8 cellular contexts compared by ENCODE assay signal in the genomic region with DNA sequence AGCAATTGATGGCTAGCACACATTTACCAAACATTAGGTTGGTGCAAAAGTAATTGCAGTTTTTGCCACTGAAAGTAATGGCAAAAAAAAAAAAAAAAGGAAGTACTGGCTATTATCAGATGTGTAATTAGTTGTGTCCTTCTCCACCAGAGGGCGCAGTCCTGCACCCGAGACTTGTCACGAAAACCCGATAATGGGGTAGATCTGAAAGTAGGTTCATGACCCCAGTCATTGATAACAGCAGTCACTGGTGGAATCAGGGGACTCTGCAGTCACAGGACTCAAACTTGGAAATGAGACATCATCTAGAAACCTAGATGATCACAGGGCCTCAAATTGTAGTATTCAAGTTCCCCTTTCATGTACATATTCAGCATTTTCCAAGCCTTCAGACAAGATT. TPM values are rescaled to one million over a fixed set of nuclear protein-coding genes. Genes with fewer than 3 reads are reported as not detected.
A peak's percentile ranks its signal among the peaks of the same experiment; 100 is the strongest.
DNase-seq lines count a peak whose midpoint lies in the region; ATAC-seq and TF ChIP-seq lines count a peak whose summit lies in the region.

No MANE protein-coding gene starts in this region.

- H3K36me3 Mint-ChIP-seq in Calu3 (ENCODE audit: insufficient read depth, unreplicated experiment): no peaks in the 10 kb centered on the region

- CTCF ChIA-PET in Calu3 (lab: Charles Lee): no interaction called here

- intact Hi-C loops in Calu3 (cut with micrococcal nuclease; ENCODE audit: unreplicated experiment): loop anchor here (1.0 kb wide), 1 partner anchor 146 kb away; no protein-coding TSS in a partner anchor
- intact Hi-C loops in ascending aorta (cut with DNase I): no loop called here

- BruUV-seq in Calu3 (replicated peaks; lab: Mats Ljungman, UMichigan): no TSS peak

- H3K4me3 ChIP-seq in ascending aorta (no peak overlapping the region), kidney epithelial cell (ENCODE audit: low read depth, low read length) (no peak overlapping the region)

- H3K4me1 ChIP-seq in ascending aorta: no peaks in the 10 kb centered on the region

- H3K4me1 Mint-ChIP-seq in Calu3 (ENCODE audit: low read depth, unreplicated experiment): no peaks in the 10 kb centered on the region

- no peaks in the 10 kb centered on the region for H3K27me3 ChIP-seq in ascending aorta
- H3K27me3 ChIP-seq in kidney epithelial cell (ENCODE audit: control insufficient read depth, insufficient read depth, low read length): no peaks in the 10 kb centered on the region

- ATAC-seq in esophagus mucosa: no peak

- H3K36me3 ChIP-seq in ascending aorta (no peaks in the 10 kb centered on the region), kidney epithelial cell (ENCODE audit: control insufficient read depth, insufficient read depth, low read length) (no peaks in the 10 kb centered on the region)

- no peak overlapping the region for H3K27ac Mint-ChIP-seq in Calu3 (ENCODE audit: unreplicated experiment)

- DNase-seq in Calu3 (peak; percentile 66), GM20000 (ENCODE audit: low spot score) (peak; percentile 73), LHCN-M2 (ENCODE audit: low read depth) (peak; percentile 53), T-helper 1 cell (peak; percentile 19 to 72 (median 46)), ascending aorta (ENCODE audit: low spot score in 2 of 2) (peak in 1 of 2 donors; percentile 75), kidney epithelial cell (ENCODE audit: low read depth) (no peak)
- DNase-seq in stimulated activated CD4-positive, alpha-beta T cell treated with anti-CD3 and anti-CD28 coated beads, TNF-alpha, amount 100 ng/mL, for 24 hours (ENCODE audit: low read depth in 3 of 3): peak in 2 of 3 experiments; percentile 29 to 34

- H3K27me3 Mint-ChIP-seq in Calu3 (ENCODE audit: unreplicated experiment): no peaks in the 10 kb centered on the region

- H3K9me3 ChIP-seq in ascending aorta: no peaks in the 10 kb centered on the region

- no peaks in the 10 kb centered on the region for H3K9me3 Mint-ChIP-seq in Calu3 (ENCODE audit: low read depth, unreplicated experiment)

- no peak overlapping the region for H3K27ac ChIP-seq in ascending aorta

- no peak overlapping the region for H3K4me3 Mint-ChIP-seq in Calu3 (ENCODE audit: low read depth, unreplicated experiment)

- TF ChIP-seq CTCF in Calu3 (IDR thresholded peaks at IDR 0.05; ENCODE audit: unreplicated experiment): peak; percentile 41
- no peak for TF ChIP-seq CTCF in GM20000 (IDR thresholded peaks at IDR 0.05; ENCODE audit: extremely low read depth, missing control alignments)
- peak in 2 of 3 experiments; percentile 26 to 36 for TF ChIP-seq CTCF in ascending aorta (IDR thresholded peaks at IDR 0.05)
- TF ChIP-seq CTCF in kidney epithelial cell (IDR thresholded peaks at IDR 0.05; ENCODE audit: insufficient read depth, low read length, poor library complexity, severe bottlenecking): peak; percentile 45

RNA-seq across cellular contexts. Expression of gene ACOT9, which starts 13.1 kb away (rescaled TPM):
- total RNA-seq in Calu3 (2022) (38.1 and 49.6 TPM in 2 replicates), LHCN-M2 (2014; rRNA removed) (59.8 and 66.5 TPM in 2 replicates), ascending aorta (6.6 TPM), kidney epithelial cell (48.8 and 55.5 TPM in 2 replicates), esophagus mucosa (7.2 TPM)
- polyA plus RNA-seq in LHCN-M2 (2012): 52.2 TPM

RNA-seq across cellular contexts. Expression of gene SAT1, which starts 26.8 kb away (rescaled TPM):
- total RNA-seq in Calu3 (2022) (419 and 426 TPM in 2 replicates), LHCN-M2 (2014; rRNA removed) (83.0 and 109 TPM in 2 replicates), ascending aorta (349 TPM), kidney epithelial cell (1,000 and 1,207 TPM in 2 replicates), esophagus mucosa (272 TPM)
- polyA plus RNA-seq in LHCN-M2 (2012): 35.4 TPM
